Comparison of ENCODE assay signal across 1 cellular context in the genomic region with DNA sequence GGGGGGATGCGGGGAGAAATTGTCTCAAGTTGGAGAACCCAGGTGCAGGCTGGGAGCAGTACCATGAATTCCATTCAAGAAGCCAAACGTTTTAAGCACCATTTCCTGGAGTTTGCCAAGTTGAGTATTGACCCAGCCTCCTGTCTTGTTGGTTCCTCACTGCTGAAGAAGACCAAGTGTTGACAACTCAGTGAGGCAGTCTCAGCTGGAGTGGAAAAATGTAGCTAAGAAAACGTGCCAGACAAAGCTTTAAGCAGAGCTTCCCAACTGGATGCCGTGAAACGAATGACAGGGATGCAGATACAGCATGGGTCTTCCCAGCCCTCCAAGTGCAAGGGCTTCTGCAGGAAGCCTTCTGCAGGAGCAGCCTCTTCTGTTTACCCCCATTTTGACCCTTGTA.
TF ChIP-seq lines count a peak whose summit lies in the region.

No MANE protein-coding gene starts in this region.

TF ChIP-seq in SK-N-SH treated with all-trans-retinoic acid at 6 μM for 48 hours, 23 proteins besides CTCF, POLR2A, EP300 and RAD21 (continued from another document):
- TF ChIP-seq, protein P1, sequence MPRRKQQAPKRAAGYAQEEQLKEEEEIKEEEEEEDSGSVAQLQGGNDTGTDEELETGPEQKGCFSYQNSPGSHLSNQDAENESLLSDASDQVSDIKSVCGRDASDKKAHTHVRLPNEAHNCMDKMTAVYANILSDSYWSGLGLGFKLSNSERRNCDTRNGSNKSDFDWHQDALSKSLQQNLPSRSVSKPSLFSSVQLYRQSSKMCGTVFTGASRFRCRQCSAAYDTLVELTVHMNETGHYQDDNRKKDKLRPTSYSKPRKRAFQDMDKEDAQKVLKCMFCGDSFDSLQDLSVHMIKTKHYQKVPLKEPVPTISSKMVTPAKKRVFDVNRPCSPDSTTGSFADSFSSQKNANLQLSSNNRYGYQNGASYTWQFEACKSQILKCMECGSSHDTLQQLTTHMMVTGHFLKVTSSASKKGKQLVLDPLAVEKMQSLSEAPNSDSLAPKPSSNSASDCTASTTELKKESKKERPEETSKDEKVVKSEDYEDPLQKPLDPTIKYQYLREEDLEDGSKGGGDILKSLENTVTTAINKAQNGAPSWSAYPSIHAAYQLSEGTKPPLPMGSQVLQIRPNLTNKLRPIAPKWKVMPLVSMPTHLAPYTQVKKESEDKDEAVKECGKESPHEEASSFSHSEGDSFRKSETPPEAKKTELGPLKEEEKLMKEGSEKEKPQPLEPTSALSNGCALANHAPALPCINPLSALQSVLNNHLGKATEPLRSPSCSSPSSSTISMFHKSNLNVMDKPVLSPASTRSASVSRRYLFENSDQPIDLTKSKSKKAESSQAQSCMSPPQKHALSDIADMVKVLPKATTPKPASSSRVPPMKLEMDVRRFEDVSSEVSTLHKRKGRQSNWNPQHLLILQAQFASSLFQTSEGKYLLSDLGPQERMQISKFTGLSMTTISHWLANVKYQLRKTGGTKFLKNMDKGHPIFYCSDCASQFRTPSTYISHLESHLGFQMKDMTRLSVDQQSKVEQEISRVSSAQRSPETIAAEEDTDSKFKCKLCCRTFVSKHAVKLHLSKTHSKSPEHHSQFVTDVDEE (CRISPR knock-in tag; IDR thresholded peaks at IDR 0.05), result no peak
- TF ChIP-seq TCF4 (CRISPR knock-in tag; IDR thresholded peaks at IDR 0.05; ENCODE audit: borderline replicate concordance) (no peak), ZNF8 (CRISPR knock-in tag; IDR thresholded peaks at IDR 0.05) (no peak), OSR1 (CRISPR knock-in tag; IDR thresholded peaks at IDR 0.05) (no peak), CSDC2 (CRISPR knock-in tag; IDR thresholded peaks at IDR 0.05) (no peak), ZNF70 (CRISPR knock-in tag; IDR thresholded peaks at IDR 0.05) (no peak), ZC3H10 (CRISPR knock-in tag; IDR thresholded peaks at IDR 0.05) (no peak)
- TF ChIP-seq, protein P2, sequence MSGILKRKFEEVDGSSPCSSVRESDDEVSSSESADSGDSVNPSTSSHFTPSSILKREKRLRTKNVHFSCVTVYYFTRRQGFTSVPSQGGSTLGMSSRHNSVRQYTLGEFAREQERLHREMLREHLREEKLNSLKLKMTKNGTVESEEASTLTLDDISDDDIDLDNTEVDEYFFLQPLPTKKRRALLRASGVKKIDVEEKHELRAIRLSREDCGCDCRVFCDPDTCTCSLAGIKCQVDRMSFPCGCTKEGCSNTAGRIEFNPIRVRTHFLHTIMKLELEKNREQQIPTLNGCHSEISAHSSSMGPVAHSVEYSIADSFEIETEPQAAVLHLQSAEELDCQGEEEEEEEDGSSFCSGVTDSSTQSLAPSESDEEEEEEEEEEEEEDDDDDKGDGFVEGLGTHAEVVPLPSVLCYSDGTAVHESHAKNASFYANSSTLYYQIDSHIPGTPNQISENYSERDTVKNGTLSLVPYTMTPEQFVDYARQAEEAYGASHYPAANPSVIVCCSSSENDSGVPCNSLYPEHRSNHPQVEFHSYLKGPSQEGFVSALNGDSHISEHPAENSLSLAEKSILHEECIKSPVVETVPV (CRISPR knock-in tag; IDR thresholded peaks at IDR 0.05), result no peak
